ENCODE assay signal across 9 cellular contexts in genomic region chr11:128544625-128545024, GRCh38. TPM values are rescaled to one million over a fixed set of nuclear protein-coding genes. Genes with fewer than 3 reads are reported as not detected.
DNase-seq lines count a peak whose midpoint lies in the region; ATAC-seq and TF ChIP-seq lines count a peak whose summit lies in the region.
"Had no signal": no experiment of that assay in that cellular context is flagged by ENCODE, and none has a peak within 500 bp of the region (broad histone marks: within the 10 kb centered on the region; RNA-seq: fewer than 3 reads in every experiment).

No MANE protein-coding gene starts in this region.

- no peak overlapping the region for H3K4me3 ChIP-seq in OCI-LY7 (ENCODE audit: low read depth, low read length, poor library complexity, severe bottlenecking)
- H3K4me3 ChIP-seq in fibroblast of pulmonary artery (replicated peaks; ENCODE audit: low read depth, low read length): no peak overlapping the region

- peak; percentile 44 for DNase-seq in activated CD8-positive, alpha-beta memory T cell treated with anti-CD3 and anti-CD28 coated beads, Interleukin-2, amount 50 U/mL, for 4 hours
- DNase-seq in activated CD8-positive, alpha-beta memory T cell treated with anti-CD3 and anti-CD28 coated beads for 24 hours: no peak
- DNase-seq in OCI-LY7 (ENCODE audit: low spot score): no peak
- peak; percentile 71 for DNase-seq in fibroblast of pulmonary artery (ENCODE audit: low read depth)
- no peak for DNase-seq in stimulated activated naive CD8-positive, alpha-beta T cell treated with anti-CD3 and anti-CD28 coated beads, Interleukin-15, Interleukin-2, amounts not matched to agents 100 U/mL and 50 U/mL, for 24 hours
- DNase-seq in middle frontal gyrus (ENCODE audit: extremely low spot score, low spot score): no peak
- no peak for DNase-seq in NCI-H1694 (lab: John Stamatoyannopoulos, UW)
- no peak for DNase-seq in OCI-M1 (lab: John Stamatoyannopoulos, UW)
- DNase-seq: NCI-H2171 treated with DMSO at 0.1 percent for 48 hours had no signal

- H2AFZ ChIP-seq in OCI-LY7 (ENCODE audit: low read length): peak overlapping the region; percentile 80

- peak; percentile 79 for ATAC-seq in stimulated activated naive CD8-positive, alpha-beta T cell treated with anti-CD3 and anti-CD28 coated beads, Interleukin-15, Interleukin-2, amounts not matched to agents 100 U/mL and 50 U/mL, for 24 hours

- BruUV-seq in OCI-LY7 (replicated peaks; lab: Mats Ljungman, UMichigan): no TSS peak

- H3K4me1 ChIP-seq in OCI-LY7 (ENCODE audit: insufficient read depth, low read length, poor library complexity, severe bottlenecking): peaks cover 60% of the 10 kb centered on the region

- H3K4me2 ChIP-seq in OCI-LY7 (ENCODE audit: low read length): peak overlapping the region; percentile 55

- CTCF ChIA-PET in OCI-LY7 (lab: Charles Lee; ENCODE audit: unreplicated experiment): interaction anchor here (0.6 to 1.1 kb wide), 4 partner anchors 12 to 145 kb away, joined by 3 to 5 read pairs (median 3); no protein-coding TSS in a partner anchor

- no peaks in the 10 kb centered on the region for H3K36me3 ChIP-seq in OCI-LY7 (ENCODE audit: insufficient read depth, low read length)

- TF ChIP-seq CTCF in OCI-LY7 (conservative IDR thresholded peaks at IDR 0.05; ENCODE audit: low read length): no peak
- TF ChIP-seq CTCF in fibroblast of pulmonary artery (IDR thresholded peaks at IDR 0.05; ENCODE audit: low read length, missing control alignments): no peak

- no peaks in the 10 kb centered on the region for H3K79me2 ChIP-seq in OCI-LY7 (ENCODE audit: insufficient read depth, low read depth, low read length)

- H3K9me3 ChIP-seq in OCI-LY7 (ENCODE audit: low read length): no peaks in the 10 kb centered on the region

- no peaks in the 10 kb centered on the region for H3K9me2 ChIP-seq in OCI-LY7 (ENCODE audit: insufficient read depth, low read length)

- no peaks in the 10 kb centered on the region for H4K20me1 ChIP-seq in OCI-LY7 (ENCODE audit: insufficient read depth, low read length)

- intact Hi-C loops in OCI-LY7 (cut with micrococcal nuclease; ENCODE audit: unreplicated experiment): no loop called here

- POLR2A ChIA-PET in OCI-LY7 (lab: Charles Lee): interaction anchor here (0.5 to 10.2 kb wide), 18 partner anchors 9 to 183 kb away, joined by 3 to 89 read pairs (median 4); no protein-coding TSS in a partner anchor

- no peak overlapping the region for H3K27ac ChIP-seq in OCI-LY7 (ENCODE audit: low read depth, low read length, poor library complexity, severe bottlenecking)

RNA-seq across cellular contexts. Expression of gene ETS1, which starts 42.7 kb away (rescaled TPM):
- total RNA-seq in OCI-LY7 (2014; rRNA removed; shearing (Covaris generic)): 203 and 210 TPM in 2 replicates
- 466 and 503 TPM in 2 replicates for total RNA-seq in OCI-LY7 (2022)

Comparison
In these comparisons a context has a peak if more than half of its experiments do, and no peak if none do; other contexts are left out.
1. DNase-seq: peak in activated CD8-positive, alpha-beta memory T cell treated with anti-CD3 and anti-CD28 coated beads, Interleukin-2, amount 50 U/mL, for 4 hours (single experiment) and fibroblast of pulmonary artery (single experiment); none in activated CD8-positive, alpha-beta memory T cell treated with anti-CD3 and anti-CD28 coated beads for 24 hours (single experiment), OCI-LY7 (single experiment), stimulated activated naive CD8-positive, alpha-beta T cell treated with anti-CD3 and anti-CD28 coated beads, Interleukin-15, Interleukin-2, amounts not matched to agents 100 U/mL and 50 U/mL, for 24 hours (single experiment), middle frontal gyrus (single experiment), NCI-H1694 (single experiment) and OCI-M1 (single experiment).